In genomic region chr2:197261808-197262226, GRCh38 we compare ENCODE assay signal across 8 cellular contexts. TPM values are rescaled to one million over a fixed set of nuclear protein-coding genes. Genes with fewer than 3 reads are reported as not detected.
DNase-seq lines count a peak whose midpoint lies in the region; ATAC-seq, FAIRE-seq and TF ChIP-seq lines count a peak whose summit lies in the region.

No MANE protein-coding gene starts in this region.

- no peak for TF ChIP-seq CTCF in osteocyte (IDR thresholded peaks at IDR 0.05)
- TF ChIP-seq CTCF in D721Med (IDR thresholded peaks at IDR 0.05; ENCODE audit: insufficient read depth, missing control alignments) = no peak

- DNase-seq in activated T-cell treated with anti-CD3 and anti-CD28 coated beads, Interleukin-2, amount 50 U/mL, for 4 hours = no peak
- DNase-seq in activated T-cell treated with anti-CD3 and anti-CD28 coated beads for 4 hours = no peak
- no peak for DNase-seq in activated CD8-positive, alpha-beta T cell treated with anti-CD3 and anti-CD28 coated beads, Interleukin-2, amount 10 ng/mL, durations not matched to agents 7 days and 5 days
- no peak for DNase-seq in osteocyte (ENCODE audit: extremely low spot score, unreplicated experiment)
- no peak for DNase-seq in D721Med (ENCODE audit: insufficient read length, low spot score)
- DNase-seq in stimulated activated CD4-positive, alpha-beta T cell treated with anti-CD3 and anti-CD28 coated beads, Interleukin-15, amount 100 ng/mL, for 24 hours = no peak
- DNase-seq in cerebellar cortex (ENCODE audit: low spot score) = no peak

- no peak for ATAC-seq in activated T-cell treated with anti-CD3 and anti-CD28 coated beads, Interleukin-2, amount 50 U/mL, for 4 hours
- peak; percentile 46 for ATAC-seq in HG02970 (IDR thresholded peaks at IDR 0.05; ENCODE audit: low FRiP score, unreplicated experiment)
- ATAC-seq in activated CD8-positive, alpha-beta T cell treated with anti-CD3 and anti-CD28 coated beads, Interleukin-2, amount 10 ng/mL, durations not matched to agents 7 days and 5 days = peak; percentile 23

- H3K27ac Mint-ChIP-seq in activated CD8-positive, alpha-beta T cell treated with anti-CD3 and anti-CD28 coated beads, Interleukin-2, amount 10 ng/mL, durations not matched to agents 7 days and 5 days = peak overlapping the region; percentile 73
- H3K27ac Mint-ChIP-seq in osteocyte (ENCODE audit: unreplicated experiment) = peak overlapping the region; percentile 66

- no peaks in the 10 kb centered on the region for H3K27me3 Mint-ChIP-seq in activated T-cell treated with anti-CD3 and anti-CD28 coated beads, Interleukin-2, amount 50 U/mL, for 4 hours (ENCODE audit: low read depth)
- H3K27me3 Mint-ChIP-seq in activated CD8-positive, alpha-beta T cell treated with anti-CD3 and anti-CD28 coated beads, Interleukin-2, amount 10 ng/mL, durations not matched to agents 7 days and 5 days (ENCODE audit: low read depth) = no peaks in the 10 kb centered on the region
- no peaks in the 10 kb centered on the region for H3K27me3 Mint-ChIP-seq in osteocyte (ENCODE audit: unreplicated experiment)

- peaks cover 6% of the 10 kb centered on the region for H3K9me3 Mint-ChIP-seq in activated T-cell treated with anti-CD3 and anti-CD28 coated beads, Interleukin-2, amount 50 U/mL, for 4 hours
- H3K9me3 Mint-ChIP-seq in activated CD8-positive, alpha-beta T cell treated with anti-CD3 and anti-CD28 coated beads, Interleukin-2, amount 10 ng/mL, durations not matched to agents 7 days and 5 days (ENCODE audit: insufficient read depth) = no peaks in the 10 kb centered on the region
- H3K9me3 Mint-ChIP-seq in osteocyte (ENCODE audit: unreplicated experiment) = peaks cover 4% of the 10 kb centered on the region

- POLR2A ChIA-PET in activated CD8-positive, alpha-beta T cell treated with anti-CD3 and anti-CD28 coated beads, Interleukin-2, amount 10 ng/mL, durations not matched to agents 7 days and 5 days (lab: Charles Lee) = interaction anchor here (0.7 to 1.3 kb wide), 5 partner anchors 32 to 242 kb away, joined by 3 to 5 read pairs (median 5); partner anchors contain the start of gene ANKRD44

- CTCF ChIA-PET in activated CD8-positive, alpha-beta T cell treated with anti-CD3 and anti-CD28 coated beads, Interleukin-2, amount 10 ng/mL, durations not matched to agents 7 days and 5 days (lab: Charles Lee) = interaction anchor here (0.6 to 1.4 kb wide), 6 partner anchors 34 to 71 kb away, joined by 3 to 5 read pairs (median 4); no protein-coding TSS in a partner anchor

- peaks cover 13% of the 10 kb centered on the region for H3K36me3 Mint-ChIP-seq in activated T-cell treated with anti-CD3 and anti-CD28 coated beads, Interleukin-2, amount 50 U/mL, for 4 hours (ENCODE audit: insufficient read depth)
- H3K36me3 Mint-ChIP-seq in activated CD8-positive, alpha-beta T cell treated with anti-CD3 and anti-CD28 coated beads, Interleukin-2, amount 10 ng/mL, durations not matched to agents 7 days and 5 days (ENCODE audit: low read depth) = peaks cover 51% of the 10 kb centered on the region
- no peaks in the 10 kb centered on the region for H3K36me3 Mint-ChIP-seq in osteocyte (ENCODE audit: unreplicated experiment)

- H3K4me3 Mint-ChIP-seq in activated T-cell treated with anti-CD3 and anti-CD28 coated beads, Interleukin-2, amount 50 U/mL, for 4 hours = peak overlapping the region; percentile 63
- peak overlapping the region; percentile 30 for H3K4me3 Mint-ChIP-seq in activated CD8-positive, alpha-beta T cell treated with anti-CD3 and anti-CD28 coated beads, Interleukin-2, amount 10 ng/mL, durations not matched to agents 7 days and 5 days
- no peak overlapping the region for H3K4me3 Mint-ChIP-seq in osteocyte (ENCODE audit: unreplicated experiment)

- no peak for FAIRE-seq in D721Med (lab: Jason Lieb, UNC)

- H3K4me1 Mint-ChIP-seq in activated T-cell treated with anti-CD3 and anti-CD28 coated beads, Interleukin-2, amount 50 U/mL, for 4 hours (ENCODE audit: low read depth) = peaks cover 86% of the 10 kb centered on the region
- peaks cover 89% of the 10 kb centered on the region for H3K4me1 Mint-ChIP-seq in activated CD8-positive, alpha-beta T cell treated with anti-CD3 and anti-CD28 coated beads, Interleukin-2, amount 10 ng/mL, durations not matched to agents 7 days and 5 days (ENCODE audit: low read depth)
- peaks cover 24% of the 10 kb centered on the region for H3K4me1 Mint-ChIP-seq in osteocyte (ENCODE audit: unreplicated experiment)

RNA-seq across cellular contexts. Expression of gene ANKRD44, which starts 48.8 kb away (rescaled TPM):
- total RNA-seq in activated T-cell treated with anti-CD3 and anti-CD28 coated beads, Interleukin-2, amount 50 U/mL, for 4 hours = 10 to 100 TPM; 75.0 to 91.5 (median 78.3) TPM
- total RNA-seq in activated CD8-positive, alpha-beta T cell treated with anti-CD3 and anti-CD28 coated beads, Interleukin-2, amount 10 ng/mL, durations not matched to agents 7 days and 5 days = 100 to 1,000 TPM; 188 to 224 TPM
- total RNA-seq in osteocyte = 14.3 and 16.6 TPM in 2 replicates

Comparison
In these comparisons a context has a peak if more than half of its experiments do, and no peak if none do; other contexts are left out.
1. ATAC-seq: peak in HG02970 (single experiment) and activated CD8-positive, alpha-beta T cell treated with anti-CD3 and anti-CD28 coated beads, Interleukin-2, amount 10 ng/mL, durations not matched to agents 7 days and 5 days (single experiment); none in activated T-cell treated with anti-CD3 and anti-CD28 coated beads, Interleukin-2, amount 50 U/mL, for 4 hours (0 of 2).